Comparison of ENCODE assay signal across 8 cellular contexts in the genomic region with DNA sequence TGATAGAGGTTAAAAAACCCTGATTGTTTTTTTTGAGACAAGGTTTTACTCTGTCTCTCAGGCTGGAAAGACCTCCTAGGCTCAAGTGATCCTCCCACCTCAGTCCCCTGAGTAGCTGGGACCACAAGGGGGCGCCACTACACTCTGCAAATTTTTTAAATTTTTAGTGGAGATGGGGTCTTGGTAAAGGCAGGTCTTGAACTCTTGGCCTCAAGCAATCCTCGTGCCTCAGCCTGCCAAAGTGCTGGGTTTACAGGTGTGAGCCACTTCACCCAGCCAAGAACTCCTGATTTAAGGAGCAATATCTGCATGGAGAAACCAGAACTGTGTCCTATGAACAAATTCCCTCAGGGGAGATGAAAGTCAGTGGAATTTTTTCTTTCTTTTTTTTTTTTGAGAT. TPM values are rescaled to one million over a fixed set of nuclear protein-coding genes. Genes with fewer than 3 reads are reported as not detected.
DNase-seq lines count a peak whose midpoint lies in the region; FAIRE-seq and TF ChIP-seq lines count a peak whose summit lies in the region.

No MANE protein-coding gene starts in this region.

- no peak overlapping the region for H3K9ac ChIP-seq in KMS-11

- TF ChIP-seq CTCF in KMS-11 (conservative IDR thresholded peaks at IDR 0.05; ENCODE audit: low read depth, low read length): peak; percentile 93

- H2AFZ ChIP-seq in KMS-11 (ENCODE audit: low read depth): no peak overlapping the region

- H3K36me3 ChIP-seq in KMS-11 (ENCODE audit: insufficient read depth): no peaks in the 10 kb centered on the region

- H3K27ac ChIP-seq in KMS-11: no peak overlapping the region

- H3K4me1 ChIP-seq in KMS-11 (ENCODE audit: low read depth, poor library complexity, severe bottlenecking): peaks cover 4% of the 10 kb centered on the region

- H3K79me2 ChIP-seq in KMS-11 (ENCODE audit: insufficient read depth, low read depth): no peaks in the 10 kb centered on the region

- peak; percentile 50 for DNase-seq in COLO668 (lab: John Stamatoyannopoulos, UW; ENCODE audit: unreplicated experiment)
- peak; percentile 33 for DNase-seq in SW480 (ENCODE audit: low spot score)
- peak; percentile 44 for DNase-seq in activated naive CD8-positive, alpha-beta T cell treated with anti-CD3 and anti-CD28 coated beads, Interleukin-2, amount 50 U/mL, for 16 hours (ENCODE audit: low read depth, low spot score)
- peak; percentile 31 for DNase-seq in inferior parietal cortex (ENCODE audit: extremely low spot score)
- peak; percentile 34 for DNase-seq in stimulated activated CD8-positive, alpha-beta memory T cell treated with anti-CD3 and anti-CD28 coated beads, Interleukin-12 subunit alpha, Interleukin-12 subunit beta, amount 100 ng/mL, for 4 hours (ENCODE audit: low read depth)
- no peak for DNase-seq in frontal cortex (ENCODE audit: low spot score in 2 of 2)
- no peak for DNase-seq in urothelium cell line (ENCODE audit: low spot score)

- no peak overlapping the region for H3K4me3 ChIP-seq in KMS-11 (IDR thresholded peaks at IDR 0.05; ENCODE audit: insufficient read depth, low read depth, low read length)

- no peak overlapping the region for H3K4me2 ChIP-seq in KMS-11

- no peaks in the 10 kb centered on the region for H3K27me3 ChIP-seq in KMS-11 (ENCODE audit: insufficient read depth, low read depth)

- no peak for FAIRE-seq in frontal cortex (lab: Jason Lieb, UNC)
- no peak for FAIRE-seq in urothelium cell line (lab: Jason Lieb, UNC)

- no peaks in the 10 kb centered on the region for H4K20me1 ChIP-seq in KMS-11 (ENCODE audit: insufficient read depth)

RNA-seq across cellular contexts. Expression of a gene that starts 7.3 kb away (rescaled TPM):
- total RNA-seq in frontal cortex: 99.1 TPM

RNA-seq across cellular contexts. Expression of a gene that starts 11.9 kb away (rescaled TPM):
- total RNA-seq in frontal cortex: 16.3 TPM

Comparison
In these comparisons a context has a peak if more than half of its experiments do, and no peak if none do; other contexts are left out.
1. DNase-seq: peak in COLO668 (single experiment), SW480 (single experiment), activated naive CD8-positive, alpha-beta T cell treated with anti-CD3 and anti-CD28 coated beads, Interleukin-2, amount 50 U/mL, for 16 hours (single experiment), inferior parietal cortex (single experiment) and stimulated activated CD8-positive, alpha-beta memory T cell treated with anti-CD3 and anti-CD28 coated beads, Interleukin-12 subunit alpha, Interleukin-12 subunit beta, amount 100 ng/mL, for 4 hours (single experiment); none in frontal cortex (0 of 2) and urothelium cell line (single experiment).